In the genomic region with DNA sequence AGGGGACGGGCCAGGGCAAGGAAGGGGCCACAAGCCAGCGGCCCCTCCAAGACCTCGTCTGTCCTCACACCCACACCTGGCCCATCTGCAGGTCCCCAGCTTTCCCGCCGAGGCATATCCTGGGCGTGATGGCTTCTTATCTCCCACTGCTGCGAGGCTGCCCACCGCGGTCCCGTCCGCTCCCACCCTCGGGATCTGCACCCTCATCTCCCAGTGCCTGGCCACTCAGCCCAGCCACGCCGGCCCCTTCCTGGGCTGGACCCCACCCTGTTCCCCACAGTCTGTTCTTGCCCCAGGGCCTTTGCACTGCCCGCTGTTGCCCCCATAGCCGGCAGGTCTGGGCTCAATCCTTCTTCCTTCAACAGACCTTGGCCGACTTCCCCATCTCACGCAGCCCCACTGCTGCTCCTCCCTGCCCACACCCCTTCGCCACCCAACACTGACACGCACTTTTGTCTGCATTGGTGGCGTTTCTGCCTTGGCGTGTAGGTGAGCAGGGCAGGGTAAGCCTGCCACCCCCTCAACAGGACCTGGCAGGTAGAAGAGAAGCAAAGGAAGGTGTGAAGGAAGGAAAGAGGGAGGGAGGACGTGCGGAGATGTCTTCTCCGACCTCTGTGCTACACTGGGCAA, we compare ENCODE assay signal across 18 cellular contexts.
"Had no signal": no experiment of that assay in that cellular context is flagged by ENCODE, and none has a peak within 500 bp of the region (broad histone marks: within the 10 kb centered on the region; RNA-seq: fewer than 3 reads in every experiment).

No MANE protein-coding gene starts in this region.

- ATAC-seq: activated T-cell treated with anti-CD3 and anti-CD28 coated beads, Interleukin-2, amount 50 U/mL, for 4 hours; stimulated activated naive CD8-positive, alpha-beta T cell treated with anti-CD3 and anti-CD28 coated beads, Interleukin-15, Interleukin-2, amounts not matched to agents 100 U/mL and 50 U/mL, for 24 hours had no signal

- H3K9me3 ChIP-seq: esophagus muscularis mucosa, SJSA1, upper lobe of left lung had no signal

- H3K4me3 Mint-ChIP-seq: activated naive CD8-positive, alpha-beta T cell treated with anti-CD3 and anti-CD28 coated beads, Interleukin-2, amount 10 ng/mL, durations not matched to agents 7 days and 5 days; activated T-cell treated with anti-CD3 and anti-CD28 coated beads, Interleukin-2, amount 50 U/mL, for 4 hours; nephron progenitor cell had no signal

- H3K27ac Mint-ChIP-seq: activated naive CD8-positive, alpha-beta T cell treated with anti-CD3 and anti-CD28 coated beads, Interleukin-2, amount 10 ng/mL, durations not matched to agents 7 days and 5 days; activated T-helper 2 cell treated with anti-CD3 and anti-CD28 coated beads, Interferon-gamma antibody, Interleukin-2, Interleukin-4, amounts not matched to agents 10 μg/mL and 5 μg/mL and 100 μg/mL, durations not matched to agents 14 hours and 24 hours and 36 hours; nephron progenitor cell had no signal

- H3K36me3 Mint-ChIP-seq: activated naive CD8-positive, alpha-beta T cell treated with anti-CD3 and anti-CD28 coated beads, Interleukin-2, amount 10 ng/mL, durations not matched to agents 7 days and 5 days had no signal

- H3K9me3 Mint-ChIP-seq: activated naive CD8-positive, alpha-beta T cell treated with anti-CD3 and anti-CD28 coated beads, Interleukin-2, amount 10 ng/mL, durations not matched to agents 7 days and 5 days; activated T-cell treated with anti-CD3 and anti-CD28 coated beads, Interleukin-2, amount 50 U/mL, for 4 hours; activated T-helper 2 cell treated with anti-CD3 and anti-CD28 coated beads, Interferon-gamma antibody, Interleukin-2, Interleukin-4, amounts not matched to agents 10 μg/mL and 5 μg/mL and 100 μg/mL, durations not matched to agents 14 hours and 24 hours and 36 hours had no signal

- H3K27ac ChIP-seq: brain microvascular endothelial cell, coronary artery, esophagus muscularis mucosa, SJSA1, upper lobe of left lung had no signal

- H3K4me1 ChIP-seq: esophagus muscularis mucosa, SJSA1 had no signal

- H3K4me3 ChIP-seq: coronary artery, esophagus muscularis mucosa, SJSA1, upper lobe of left lung had no signal

- DNase-seq: activated CD4-positive, alpha-beta T cell treated with anti-CD3 and anti-CD28 coated beads for 1 hour; activated CD8-positive, alpha-beta memory T cell treated with anti-CD3 and anti-CD28 coated beads, Interleukin-2, amount 50 U/mL, for 48 hours; activated naive CD4-positive, alpha-beta T cell; activated T-cell treated with anti-CD3 and anti-CD28 coated beads, Interleukin-2, amount 50 U/mL, for 4 hours; brain microvascular endothelial cell; central memory CD4-positive, alpha-beta T cell; hypothalamus; mammary epithelial cell; nephron progenitor cell; occipital lobe; stimulated activated CD4-positive, alpha-beta T cell treated with anti-CD3 and anti-CD28 coated beads, Interleukin-4, amount 100 ng/mL, for 4 hours; stimulated activated naive CD8-positive, alpha-beta T cell treated with anti-CD3 and anti-CD28 coated beads, Interleukin-15, Interleukin-2, amounts not matched to agents 100 U/mL and 50 U/mL, for 24 hours had no signal

- H3K27me3 ChIP-seq: brain microvascular endothelial cell, SJSA1, upper lobe of left lung had no signal

- H3K4me1 Mint-ChIP-seq: nephron progenitor cell had no signal

- H3K36me3 ChIP-seq: brain microvascular endothelial cell, esophagus muscularis mucosa, SJSA1, upper lobe of left lung had no signal

- H3K27me3 Mint-ChIP-seq: activated naive CD8-positive, alpha-beta T cell treated with anti-CD3 and anti-CD28 coated beads, Interleukin-2, amount 10 ng/mL, durations not matched to agents 7 days and 5 days had no signal
